Comparison of ENCODE assay signal across 17 cellular contexts in the genomic region with DNA sequence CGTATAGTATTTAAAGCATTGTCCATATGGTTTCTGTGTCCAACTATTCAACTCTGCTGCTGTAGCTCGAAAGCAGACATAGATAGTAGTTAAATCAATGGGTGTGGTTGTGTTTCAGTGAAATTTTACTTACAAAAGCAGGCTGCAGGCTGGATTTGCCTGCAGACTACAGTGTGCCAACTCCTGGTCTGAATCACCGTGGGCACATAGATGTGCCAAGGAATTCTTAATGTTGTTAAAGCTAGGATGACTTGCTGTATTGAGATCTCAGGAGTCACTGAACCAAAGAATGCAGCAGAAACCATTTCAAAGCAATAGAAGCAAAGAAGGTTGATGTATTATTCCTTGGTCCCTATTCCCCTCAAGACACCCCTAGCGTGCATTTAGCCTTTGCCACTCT.
A peak's percentile ranks its signal among the peaks of the same experiment; 100 is the strongest.
DNase-seq lines count a peak whose midpoint lies in the region; ATAC-seq and TF ChIP-seq lines count a peak whose summit lies in the region.
"Had no signal": no experiment of that assay in that cellular context is flagged by ENCODE, and none has a peak within 500 bp of the region (broad histone marks: within the 10 kb centered on the region; RNA-seq: fewer than 3 reads in every experiment).

No MANE protein-coding gene starts in this region.

- no peaks in the 10 kb centered on the region for H3K79me2 ChIP-seq in GM23248 (ENCODE audit: insufficient read depth)

- H3F3A ChIP-seq in GM23248 (ENCODE audit: insufficient read depth): no peaks in the 10 kb centered on the region; the same call in 1 of the 2 replicates

- no peaks in the 10 kb centered on the region for H3K9me3 ChIP-seq in GM23248 (ENCODE audit: low read depth)

- peak; percentile 87 for DNase-seq in GM23248
- DNase-seq in astrocyte of the hippocampus (ENCODE audit: low read depth, low spot score): peak; percentile 84
- peak; percentile 34 for DNase-seq in fibroblast of mammary gland (ENCODE audit: low read depth)
- peak; percentile 53 for DNase-seq in stromal cell of bone marrow (ENCODE audit: low read depth)
- no peak for DNase-seq in occipital lobe (lab: John Stamatoyannopoulos, UW)
- DNase-seq: COR-L47, DMS 273 treated with DMSO at 0.1 percent for 48 hours, DND-41, NCI-H1105 treated with DMSO at 0.1 percent for 48 hours, NCI-H1694, NCI-H510A, NCI-H748 treated with DMSO at 0.1 percent for 48 hours, OCI-M1, SHP77 had no signal

- H3K9me2 ChIP-seq in GM23248 (ENCODE audit: insufficient read depth): no peaks in the 10 kb centered on the region

- no peak overlapping the region for H3K9ac ChIP-seq in GM23248

- H3K4me3 ChIP-seq in GM23248 (no peak overlapping the region), fibroblast of mammary gland (ENCODE audit: control insufficient read depth, low read depth, low read length) (no peak overlapping the region)
- H3K4me3 ChIP-seq: SK-N-MC had no signal

- H3K27me3 ChIP-seq in GM23248 (replicated peaks; ENCODE audit: insufficient read depth): no peaks in the 10 kb centered on the region

- TF ChIP-seq CTCF in fibroblast of mammary gland (conservative IDR thresholded peaks at IDR 0.05; ENCODE audit: control insufficient read depth, insufficient read depth, low read depth, low read length): no peak

- H3K36me3 ChIP-seq in GM23248 (ENCODE audit: low read depth): no peaks in the 10 kb centered on the region

- 19 to 22% methylated on average over 4 of the region's 4 CpGs for WGBS in GM23248 (ENCODE audit: low coverage in 1 of 2, low lambda C conversion rate in 2 of 2, missing lambda C conversion rate in 2 of 2), 2 experiments

- in situ Hi-C loops in GM23248 (cut with MboI): no loop called here

- no peaks in the 10 kb centered on the region for H4K20me1 ChIP-seq in GM23248 (ENCODE audit: insufficient read depth)

- no peak overlapping the region for H2AFZ ChIP-seq in GM23248

- H3K4me1 ChIP-seq in GM23248 (ENCODE audit: insufficient read depth): peaks cover 10% of the 10 kb centered on the region

- peak overlapping the region; percentile 54 for H3K4me2 ChIP-seq in GM23248 (ENCODE audit: unreplicated experiment)

- ATAC-seq in activated CD4-positive, CD25-positive, alpha-beta regulatory T cell treated with anti-CD3 and anti-CD28 coated beads, Interleukin-2, amount 50 U/mL, for 24 hours: no peak
- ATAC-seq in GM19324 (IDR thresholded peaks at IDR 0.05; ENCODE audit: low FRiP score, unreplicated experiment): no peak

- H3K27ac ChIP-seq in GM23248: peak overlapping the region; percentile 48
- H3K27ac ChIP-seq: SK-N-MC had no signal
